Comparison of ENCODE assay signal across 8 cellular contexts in the genomic region with DNA sequence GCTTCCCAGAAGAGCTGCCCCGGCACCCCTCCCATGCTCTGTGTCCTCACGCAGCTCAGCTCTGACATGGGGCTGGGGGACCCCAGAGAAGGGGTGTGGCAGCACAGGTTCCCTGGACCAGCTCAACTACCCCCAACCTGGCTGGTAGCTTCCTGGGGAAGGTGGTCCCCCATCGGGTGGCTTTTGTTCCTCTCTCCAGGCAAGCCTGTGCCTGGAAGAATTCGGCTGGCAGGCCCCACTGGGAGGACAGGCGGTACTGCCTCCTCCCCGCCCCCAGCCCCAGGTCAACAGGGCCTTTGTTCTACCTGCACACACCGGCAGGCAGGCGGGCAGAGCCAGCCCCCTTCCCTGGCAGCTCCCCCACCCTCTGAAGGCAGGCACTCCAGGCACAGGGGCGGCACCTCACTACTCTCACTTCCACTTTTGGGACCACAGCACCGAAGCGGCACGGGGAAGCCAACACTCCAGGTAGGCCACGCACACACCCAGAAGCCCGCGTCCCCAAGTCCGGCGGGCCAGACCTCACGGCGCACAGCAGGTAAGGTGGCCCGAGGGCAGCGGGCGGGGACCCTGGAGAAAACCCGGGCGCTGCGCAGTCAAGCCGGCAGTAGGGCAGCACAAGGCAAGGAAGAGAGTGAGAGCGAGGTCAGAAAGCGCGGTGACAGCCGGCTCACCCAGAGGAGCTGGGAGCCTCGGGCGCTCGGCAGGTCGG. TPM values are rescaled to one million over a fixed set of nuclear protein-coding genes. Genes with fewer than 3 reads are reported as not detected.
A peak's percentile ranks its signal among the peaks of the same experiment; 100 is the strongest.
DNase-seq lines count a peak whose midpoint lies in the region; ATAC-seq and TF ChIP-seq lines count a peak whose summit lies in the region.

No MANE protein-coding gene starts in this region.

- POLR2A ChIA-PET in HEK293T (lab: Yijun Ruan, JAX), result no interaction called here

- peak overlapping the region; percentile 78 for H3K27ac ChIP-seq in KOPT-K1 (ENCODE audit: low read depth, low read length, poor library complexity, severe bottlenecking)

- peaks cover 53% of the 10 kb centered on the region for H3K36me3 ChIP-seq in KOPT-K1 (ENCODE audit: insufficient read depth, low read length)

- DNase-seq in GM13976 (ENCODE audit: low spot score) (peak; percentile 74), head of caudate nucleus (peak in 27 of 42 donors; percentile 8 to 72 (median 41)), progenitor cell of endocrine pancreas (ENCODE audit: low spot score, unreplicated experiment) (peak; percentile 49), ACHN (no peak), HEK293T (ENCODE audit: extremely low spot score) (no peak)
- peak; percentile 48 for DNase-seq in activated CD8-positive, alpha-beta memory T cell treated with anti-CD3 and anti-CD28 coated beads, Interleukin-2, amount 10 ng/mL, durations not matched to agents 7 days and 5 days

- intact Hi-C loops in head of caudate nucleus (cut with DNase I), result loop anchor here (10.0 kb wide), 2 partner anchors 83 to 1557 kb away; no protein-coding TSS in a partner anchor

- H3K27ac Mint-ChIP-seq in activated CD8-positive, alpha-beta memory T cell treated with anti-CD3 and anti-CD28 coated beads, Interleukin-2, amount 10 ng/mL, durations not matched to agents 7 days and 5 days, result peak overlapping the region; percentile 49
- H3K27ac Mint-ChIP-seq in progenitor cell of endocrine pancreas, result peak overlapping the region; percentile 97

- CTCF ChIA-PET in activated CD8-positive, alpha-beta memory T cell treated with anti-CD3 and anti-CD28 coated beads, Interleukin-2, amount 10 ng/mL, durations not matched to agents 7 days and 5 days (lab: Charles Lee), result interaction anchor here (0.7 to 1.1 kb wide), 3 partner anchors 138 to 1606 kb away, joined by 3 read pairs; no protein-coding TSS in a partner anchor
- CTCF ChIA-PET in HEK293T (lab: Yijun Ruan, JAX), result interaction anchor here (0.7 kb wide), 1 partner anchor 66 kb away, joined by 3 read pairs; no protein-coding TSS in a partner anchor

- no peak for TF ChIP-seq CTCF in GM13976 (IDR thresholded peaks at IDR 0.05; ENCODE audit: borderline replicate concordance, control extremely low read depth, extremely low read depth, insufficient read depth, missing control alignments)
- TF ChIP-seq CTCF in progenitor cell of endocrine pancreas (IDR thresholded peaks at IDR 0.05; ENCODE audit: unreplicated experiment), result no peak

- H3K27me3 Mint-ChIP-seq in activated CD8-positive, alpha-beta memory T cell treated with anti-CD3 and anti-CD28 coated beads, Interleukin-2, amount 10 ng/mL, durations not matched to agents 7 days and 5 days, result peaks cover 25% of the 10 kb centered on the region
- H3K27me3 Mint-ChIP-seq in progenitor cell of endocrine pancreas, result peaks cover 14% of the 10 kb centered on the region

- in situ Hi-C loops in GM13976 (cut with MboI; ENCODE audit: low sequenced_read_pairs, unreplicated experiment), result no loop called here
- in situ Hi-C loops in ACHN (cut with HindIII; ENCODE audit: low pct_ligation_motif_present, low pct_unique_long_range_greater_than_20kb, low sequenced_read_pairs), result no loop called here

- no peaks in the 10 kb centered on the region for H3K9me3 ChIP-seq in KOPT-K1 (ENCODE audit: insufficient read depth, low read length, poor library complexity, severe bottlenecking)

- no peaks in the 10 kb centered on the region for H3K36me3 Mint-ChIP-seq in activated CD8-positive, alpha-beta memory T cell treated with anti-CD3 and anti-CD28 coated beads, Interleukin-2, amount 10 ng/mL, durations not matched to agents 7 days and 5 days
- H3K36me3 Mint-ChIP-seq in progenitor cell of endocrine pancreas (ENCODE audit: insufficient read depth), result peaks cover 2% of the 10 kb centered on the region

- H3K9me3 Mint-ChIP-seq in activated CD8-positive, alpha-beta memory T cell treated with anti-CD3 and anti-CD28 coated beads, Interleukin-2, amount 10 ng/mL, durations not matched to agents 7 days and 5 days (ENCODE audit: low read depth), result no peaks in the 10 kb centered on the region
- H3K9me3 Mint-ChIP-seq in progenitor cell of endocrine pancreas (ENCODE audit: low read depth), result no peaks in the 10 kb centered on the region

- peaks cover 14% of the 10 kb centered on the region for H3K4me1 Mint-ChIP-seq in activated CD8-positive, alpha-beta memory T cell treated with anti-CD3 and anti-CD28 coated beads, Interleukin-2, amount 10 ng/mL, durations not matched to agents 7 days and 5 days
- H3K4me1 Mint-ChIP-seq in progenitor cell of endocrine pancreas (ENCODE audit: low read depth), result peaks cover 31% of the 10 kb centered on the region

- H3K4me3 Mint-ChIP-seq in activated CD8-positive, alpha-beta memory T cell treated with anti-CD3 and anti-CD28 coated beads, Interleukin-2, amount 10 ng/mL, durations not matched to agents 7 days and 5 days, result peak overlapping the region; percentile 76
- peak overlapping the region; percentile 93 for H3K4me3 Mint-ChIP-seq in progenitor cell of endocrine pancreas (ENCODE audit: low read depth)

- ATAC-seq in GM21723 (IDR thresholded peaks at IDR 0.05; ENCODE audit: unreplicated experiment), result peak; percentile 43
- ATAC-seq in activated CD8-positive, alpha-beta memory T cell treated with anti-CD3 and anti-CD28 coated beads, Interleukin-2, amount 10 ng/mL, durations not matched to agents 7 days and 5 days, result peak; percentile 4

TF ChIP-seq in HEK293T, 16 proteins besides CTCF, POLR2A, EP300 and RAD21:
- TF ChIP-seq CTBP1 (IDR thresholded peaks at IDR 0.05; ENCODE audit: borderline replicate concordance) (no peak), HDGF (IDR thresholded peaks at IDR 0.05; ENCODE audit: borderline replicate concordance) (no peak), ZNF384 (IDR thresholded peaks at IDR 0.05) (no peak), PKNOX1 (IDR thresholded peaks at IDR 0.05) (no peak), BHLHE40 (IDR thresholded peaks at IDR 0.05; ENCODE audit: borderline replicate concordance) (no peak), SUZ12 (IDR thresholded peaks at IDR 0.05) (no peak), SP1 (IDR thresholded peaks at IDR 0.05) (no peak), ELF4 (IDR thresholded peaks at IDR 0.05) (no peak), L3MBTL2 (conservative IDR thresholded peaks at IDR 0.05) (no peak), FOXK2 (IDR thresholded peaks at IDR 0.05) (no peak), NFRKB (IDR thresholded peaks at IDR 0.05) (no peak)

RNA-seq across cellular contexts. Expression of gene HS6ST1, which starts 1.3 kb away (rescaled TPM):
- total RNA-seq in activated CD8-positive, alpha-beta memory T cell treated with anti-CD3 and anti-CD28 coated beads, Interleukin-2, amount 10 ng/mL, durations not matched to agents 7 days and 5 days, result 1 to 10 TPM; 7.0 to 8.6 TPM
- total RNA-seq in progenitor cell of endocrine pancreas, result 74.5 and 81.2 TPM in 2 replicates

Comparison
In these comparisons a context has a peak if more than half of its experiments do, and no peak if none do; other contexts are left out.
1. DNase-seq: peak in GM13976 (single experiment), activated CD8-positive, alpha-beta memory T cell treated with anti-CD3 and anti-CD28 coated beads, Interleukin-2, amount 10 ng/mL, durations not matched to agents 7 days and 5 days (single experiment), head of caudate nucleus (27 of 42) and progenitor cell of endocrine pancreas (single experiment); none in ACHN (single experiment) and HEK293T (single experiment).